In the genomic region with DNA sequence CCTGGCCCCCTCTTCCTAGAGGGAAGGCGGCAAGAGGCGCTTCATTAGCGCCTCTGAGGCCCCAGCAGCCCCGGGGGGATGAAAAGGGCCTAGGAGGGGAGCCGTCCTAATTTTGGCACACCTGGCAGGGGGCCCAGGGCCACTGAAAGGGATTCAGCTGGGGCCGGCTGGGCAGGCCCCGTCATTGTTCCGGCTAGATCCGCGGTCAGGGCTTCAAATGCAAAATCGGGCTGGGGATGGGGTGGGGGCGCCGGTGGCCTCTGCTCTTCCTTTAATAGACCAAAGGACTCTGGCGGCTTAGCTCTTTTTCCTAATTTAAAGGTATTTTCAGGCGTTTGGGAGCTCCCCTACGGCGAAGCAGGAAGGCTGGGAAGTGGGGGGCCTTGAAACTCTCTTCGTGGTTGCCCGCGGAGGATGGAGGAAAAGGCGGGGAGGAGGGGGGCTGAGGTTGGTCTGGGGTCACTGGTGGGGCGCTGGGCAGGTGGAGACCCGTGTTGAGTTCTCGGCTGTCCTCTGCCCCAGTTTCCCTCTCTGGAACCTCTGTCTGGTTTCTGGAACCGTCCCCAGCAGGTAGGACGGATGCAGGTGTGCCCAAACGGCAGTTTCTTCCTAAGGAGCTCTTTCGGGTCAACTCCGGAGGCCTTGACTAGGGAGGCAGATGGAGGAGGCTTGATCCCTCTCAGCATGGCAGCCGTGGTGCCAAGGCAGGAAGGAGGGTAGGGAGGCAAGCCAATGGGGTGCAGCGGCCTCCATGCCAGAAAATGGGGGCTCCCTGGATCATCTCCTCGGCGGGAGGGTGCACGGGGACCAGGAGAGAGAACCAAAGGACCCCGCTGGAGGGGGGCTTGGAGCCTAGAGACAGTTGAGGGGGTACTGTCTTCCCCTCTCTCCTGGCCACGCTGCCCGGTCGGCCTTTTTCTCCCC, we compare ENCODE assay signal across 8 cellular contexts. TPM values are rescaled to one million over a fixed set of nuclear protein-coding genes. Genes with fewer than 3 reads are reported as not detected.
A peak's percentile ranks its signal among the peaks of the same experiment; 100 is the strongest.
DNase-seq lines count a peak whose midpoint lies in the region; ATAC-seq and TF ChIP-seq lines count a peak whose summit lies in the region.
"Not testable (repeated sequence)": the region's sequence is repeated elsewhere in the genome, so short reads cannot be mapped to it uniquely, and the experiment has no call there.

No MANE protein-coding gene starts in this region.

- peak overlapping the region; percentile 40 to 45 for H3K4me3 ChIP-seq in prostate gland

- not testable (repeated sequence) for H3K27me3 Mint-ChIP-seq in activated CD4-positive, alpha-beta memory T cell treated with anti-CD3 and anti-CD28 coated beads for 36 hours; brain; memory B cell; type B pancreatic cell

- H3K27ac Mint-ChIP-seq in activated CD4-positive, alpha-beta memory T cell treated with anti-CD3 and anti-CD28 coated beads for 36 hours: peak overlapping the region; percentile 67
- H3K27ac Mint-ChIP-seq in brain (peak overlapping the region; percentile 48 to 96 (median 93)), type B pancreatic cell (peak overlapping the region; percentile 48)
- not testable (repeated sequence) for H3K27ac Mint-ChIP-seq in memory B cell

- not testable (repeated sequence) for TF ChIP-seq CTCF in brain (conservative IDR thresholded peaks at IDR 0.05); prostate gland (IDR thresholded peaks at IDR 0.05); type B pancreatic cell (conservative IDR thresholded peaks at IDR 0.05)

- CTCF ChIA-PET in activated CD4-positive, alpha-beta memory T cell treated with anti-CD3 and anti-CD28 coated beads for 36 hours (lab: Charles Lee): not testable (repeated sequence)

- not testable (repeated sequence) for H3K36me3 ChIP-seq in ES-I3 (ENCODE audit: insufficient read depth, low read length); prostate gland

- H3K4me1 ChIP-seq in ES-I3 (ENCODE audit: insufficient read depth, low read length); prostate gland (replicated peaks): not testable (repeated sequence)

- H3K9me3 ChIP-seq in ES-I3 (ENCODE audit: control insufficient read depth, insufficient read depth, low read length); prostate gland: not testable (repeated sequence)

- not testable (repeated sequence) for H3K9me3 Mint-ChIP-seq in activated CD4-positive, alpha-beta memory T cell treated with anti-CD3 and anti-CD28 coated beads for 36 hours; brain; memory B cell; type B pancreatic cell

- intact Hi-C loops in activated CD4-positive, alpha-beta memory T cell treated with anti-CD3 and anti-CD28 coated beads for 36 hours (cut with micrococcal nuclease); head of caudate nucleus (cut with DNase I); prostate gland (cut with DNase I): not testable (repeated sequence)

- not testable (repeated sequence) for H3K27ac ChIP-seq in prostate gland

- H3K9ac ChIP-seq in ES-I3 (ENCODE audit: low read depth, low read length): peak overlapping the region; percentile 53

- peak; percentile 32 for ATAC-seq in memory B cell (ENCODE audit: low read depth)

- not testable (repeated sequence) for H3K4me1 Mint-ChIP-seq in activated CD4-positive, alpha-beta memory T cell treated with anti-CD3 and anti-CD28 coated beads for 36 hours (ENCODE audit: low read depth); memory B cell; type B pancreatic cell (ENCODE audit: unreplicated experiment)
- H3K4me1 Mint-ChIP-seq in brain: peaks cover 28% of the 10 kb centered on the region

- POLR2A ChIA-PET in activated CD4-positive, alpha-beta memory T cell treated with anti-CD3 and anti-CD28 coated beads for 36 hours (lab: Charles Lee): interaction anchor here (0.6 kb wide), 1 partner anchor 1909 kb away, joined by 4 read pairs; no protein-coding TSS in a partner anchor

- H3K4me3 Mint-ChIP-seq in activated CD4-positive, alpha-beta memory T cell treated with anti-CD3 and anti-CD28 coated beads for 36 hours: peak overlapping the region; percentile 62
- H3K4me3 Mint-ChIP-seq in brain (peak overlapping the region; percentile 61 to 78 (median 77)), memory B cell (peak overlapping the region; percentile 85), type B pancreatic cell (peak overlapping the region; percentile 77)

- DNase-seq in NCI-H69 (lab: John Stamatoyannopoulos, UW) (peak; percentile 74), head of caudate nucleus (peak in 33 of 42 donors; percentile 5 to 68 (median 31)), memory B cell (ENCODE audit: low spot score in 2 of 2) (peak in 1 of 2 donors; percentile 18)
- peak; percentile 22 for DNase-seq in activated CD4-positive, alpha-beta memory T cell treated with anti-CD3 and anti-CD28 coated beads for 36 hours
- DNase-seq in prostate gland (ENCODE audit: low spot score); type B pancreatic cell (ENCODE audit: extremely low spot score, unreplicated experiment): not testable (repeated sequence)

- WGBS in prostate gland: 6% methylated on average over 38 of the region's 38 CpGs

- not testable (repeated sequence) for H3K36me3 Mint-ChIP-seq in activated CD4-positive, alpha-beta memory T cell treated with anti-CD3 and anti-CD28 coated beads for 36 hours; brain; memory B cell; type B pancreatic cell

- not testable (repeated sequence) for H3K27me3 ChIP-seq in prostate gland (replicated peaks; ENCODE audit: insufficient read depth)

- TF ChIP-seq POLR2A in prostate gland (IDR thresholded peaks at IDR 0.05): not testable (repeated sequence)

RNA-seq across cellular contexts. Expression of a gene that starts 41.8 kb away (rescaled TPM):
- total RNA-seq in activated CD4-positive, alpha-beta memory T cell treated with anti-CD3 and anti-CD28 coated beads for 36 hours: 10 to 100 TPM in 1 of 2 experiments, 1 to 10 TPM in 1; 8.4 to 10.9 TPM
- 78.5 TPM for polyA plus RNA-seq in brain (ENCODE audit: insufficient read depth, low read depth, low replicate concordance)
- total RNA-seq in prostate gland: 10 to 100 TPM; 13.0 to 44.1 TPM
- 24.9 and 62.4 TPM in 2 replicates for total RNA-seq in type B pancreatic cell (ENCODE audit: low replicate concordance)
